12 cellular contexts compared by ENCODE assay signal in genomic region chr2:86787701-86788100, GRCh38. TPM values are rescaled to one million over a fixed set of nuclear protein-coding genes. Genes with fewer than 3 reads are reported as not detected.
DNase-seq lines count a peak whose midpoint lies in the region; ATAC-seq and TF ChIP-seq lines count a peak whose summit lies in the region.
"Had no signal": no experiment of that assay in that cellular context is flagged by ENCODE, and none has a peak within 500 bp of the region (broad histone marks: within the 10 kb centered on the region; RNA-seq: fewer than 3 reads in every experiment).

No MANE protein-coding gene starts in this region.

- no peaks in the 10 kb centered on the region for H3K36me3 Mint-ChIP-seq in nephron (ENCODE audit: low read depth)

- peak overlapping the region; percentile 11 to 33 (median 29) for H3K4me3 Mint-ChIP-seq in nephron

- no peak for TF ChIP-seq CTCF in nephron (IDR thresholded peaks at IDR 0.05; ENCODE audit: unreplicated experiment in 3 of 3)

- H3K27me3 Mint-ChIP-seq in nephron (ENCODE audit: low read depth), result peaks cover 79% of the 10 kb centered on the region

- ATAC-seq in GM18858 (IDR thresholded peaks at IDR 0.05; ENCODE audit: unreplicated experiment) (no peak), GM21825 (IDR thresholded peaks at IDR 0.05; ENCODE audit: unreplicated experiment) (no peak)
- ATAC-seq: body of pancreas had no signal

- H3K9me3 Mint-ChIP-seq in nephron, result peaks cover 3% of the 10 kb centered on the region

- H3K4me1 Mint-ChIP-seq in nephron, result peaks cover 19% of the 10 kb centered on the region

- H3K27ac Mint-ChIP-seq in nephron, result no peak overlapping the region

- peak; percentile 4 for DNase-seq in GDM1 (lab: John Stamatoyannopoulos, UW)
- peak; percentile 74 for DNase-seq in NCI-H2107 treated with DMSO at 0.1 percent for 48 hours (lab: John Stamatoyannopoulos, UW; ENCODE audit: unreplicated experiment)
- DNase-seq in cerebellum (ENCODE audit: low spot score), result peak; percentile 33
- no peak for DNase-seq in activated CD4-positive, alpha-beta T cell treated with anti-CD3 and anti-CD28 coated beads for 48 hours
- DNase-seq in AG08396 (ENCODE audit: low spot score), result no peak
- DNase-seq: NCI-H146; stimulated activated CD4-positive, alpha-beta T cell treated with anti-CD3 and anti-CD28 coated beads, Interleukin-12 subunit alpha, Interleukin-12 subunit beta, amount 100 ng/mL, for 4 hours had no signal

RNA-seq across cellular contexts. Expression of gene CD8A, which starts 3.0 kb away (rescaled TPM):
- 1.5 TPM for total RNA-seq in cerebellum
- total RNA-seq: OCI-LY7 had no signal

Comparison
In these comparisons a context has a peak if more than half of its experiments do, and no peak if none do; other contexts are left out.
1. DNase-seq: peak in GDM1 (single experiment), NCI-H2107 treated with DMSO at 0.1 percent for 48 hours (single experiment) and cerebellum (single experiment); none in activated CD4-positive, alpha-beta T cell treated with anti-CD3 and anti-CD28 coated beads for 48 hours (single experiment) and AG08396 (single experiment).